Comparison of ENCODE assay signal across 24 cellular contexts in genomic region chr9:86809968-86810367, GRCh38.
"Had no signal": no experiment of that assay in that cellular context is flagged by ENCODE, and none has a peak within 500 bp of the region (broad histone marks: within the 10 kb centered on the region; RNA-seq: fewer than 3 reads in every experiment).

No MANE protein-coding gene starts in this region.

- H3K4me3 ChIP-seq: coronary artery, esophagus muscularis mucosa, gastroesophageal sphincter, heart left ventricle, hepatocyte, prostate gland, right atrium auricular region, smooth muscle cell, stomach, thyroid gland had no signal

- H3K36me3 ChIP-seq: esophagus muscularis mucosa, gastroesophageal sphincter, heart left ventricle, prostate gland, right atrium auricular region, stomach, thyroid gland had no signal

- DNase-seq: dermis blood vessel endothelial cell; effector memory CD4-positive, alpha-beta T cell; foreskin keratinocyte; heart left ventricle; mesenchymal stem cell; midbrain; naive thymus-derived CD4-positive, alpha-beta T cell; nephron progenitor cell; stimulated activated CD4-positive, alpha-beta T cell treated with anti-CD3 and anti-CD28 coated beads, Interleukin-12 subunit alpha, Interleukin-12 subunit beta, amount 100 ng/mL, for 4 hours; stimulated activated CD4-positive, alpha-beta T cell treated with anti-CD3 and anti-CD28 coated beads, Interleukin-1b, Interleukin-23, amount 100 ng/mL, for 48 hours; stimulated activated CD4-positive, alpha-beta T cell treated with anti-CD3 and anti-CD28 coated beads, Interleukin-4, amount 100 ng/mL, for 24 hours; stimulated activated naive CD4-positive, alpha-beta T cell treated with Interleukin-2 at 50 U/mL for 16 hours; stomach; thyroid gland had no signal

- H3K79me2 ChIP-seq: hepatocyte had no signal

- H3K27ac ChIP-seq: coronary artery, esophagus muscularis mucosa, foreskin keratinocyte, gastroesophageal sphincter, heart left ventricle, hepatocyte, prostate gland, right atrium auricular region, stomach, thyroid gland had no signal

- H3K9me3 ChIP-seq: esophagus muscularis mucosa, gastroesophageal sphincter, heart left ventricle, prostate gland, right atrium auricular region, stomach, thyroid gland had no signal

- H3K4me2 ChIP-seq: hepatocyte, smooth muscle cell had no signal

- H2AFZ ChIP-seq: hepatocyte had no signal

- H3K4me1 ChIP-seq: foreskin keratinocyte, gastroesophageal sphincter, prostate gland, right atrium auricular region, thyroid gland had no signal

- ATAC-seq: foreskin keratinocyte; gastroesophageal sphincter; heart left ventricle; left lobe of liver; naive thymus-derived CD4-positive, alpha-beta T cell; sciatic nerve; stimulated activated effector memory CD8-positive, alpha-beta T cell treated with anti-CD3 and anti-CD28 coated beads, Interleukin-12 subunit alpha, Interleukin-12 subunit beta, amount 100 ng/mL, for 72 hours had no signal

- H3K27me3 ChIP-seq: esophagus muscularis mucosa, foreskin keratinocyte, gastroesophageal sphincter, heart left ventricle, hepatocyte, right atrium auricular region, stomach, thyroid gland had no signal
